8 cellular contexts compared by ENCODE assay signal in the genomic region with DNA sequence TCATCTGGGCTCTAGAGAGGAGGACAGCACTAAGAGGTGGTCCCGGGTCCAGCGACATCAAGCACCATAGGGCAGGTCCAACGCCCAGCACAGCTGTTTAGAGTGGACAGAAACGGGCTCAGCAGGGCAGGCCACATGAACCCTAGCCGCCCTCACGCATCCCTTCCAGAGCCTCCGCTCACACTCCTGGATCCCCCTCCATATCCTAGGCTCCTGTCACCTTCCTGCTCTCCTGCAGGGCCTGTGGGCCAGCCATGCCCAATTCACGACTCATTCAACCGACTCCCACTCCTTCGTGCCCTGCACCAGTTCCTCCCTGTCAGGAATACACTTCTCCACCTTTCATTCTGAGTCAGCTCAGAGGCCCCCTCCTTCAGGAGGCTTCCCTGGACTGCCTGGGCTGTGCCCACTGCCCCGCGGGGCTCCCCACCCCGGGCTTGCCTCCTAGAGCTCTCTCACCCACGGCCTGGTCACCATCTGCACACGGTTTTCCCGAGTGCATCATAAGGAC.
DNase-seq lines count a peak whose midpoint lies in the region; ATAC-seq, FAIRE-seq and TF ChIP-seq lines count a peak whose summit lies in the region.

No MANE protein-coding gene starts in this region.

- no peak for FAIRE-seq in GM12891 (lab: Jason Lieb, UNC)

- peak overlapping the region; percentile 18 for H3K27ac Mint-ChIP-seq in activated CD4-positive, alpha-beta T cell treated with anti-CD3 and anti-CD28 coated beads, Interleukin-2, amount 10 ng/mL, durations not matched to agents 24 days and 14 days
- H3K27ac Mint-ChIP-seq in T-helper 17 cell = peak overlapping the region; percentile 75

- intact Hi-C loops in activated CD4-positive, alpha-beta T cell treated with anti-CD3 and anti-CD28 coated beads, Interleukin-2, amount 10 ng/mL, durations not matched to agents 24 days and 14 days (cut with micrococcal nuclease) = loop anchor here (1.0 kb wide), 2 partner anchors 356 to 423 kb away; no protein-coding TSS in a partner anchor

- ATAC-seq in T-helper 17 cell = no peak
- no peak for ATAC-seq in HG03280 (IDR thresholded peaks at IDR 0.05; ENCODE audit: unreplicated experiment)

- H3K4me3 Mint-ChIP-seq in activated CD4-positive, alpha-beta T cell treated with anti-CD3 and anti-CD28 coated beads, Interleukin-2, amount 10 ng/mL, durations not matched to agents 24 days and 14 days = peak overlapping the region; percentile 79
- H3K4me3 Mint-ChIP-seq in T-helper 17 cell = peak overlapping the region; percentile 83

- H3K9me3 Mint-ChIP-seq in activated CD4-positive, alpha-beta T cell treated with anti-CD3 and anti-CD28 coated beads, Interleukin-2, amount 10 ng/mL, durations not matched to agents 24 days and 14 days = peaks cover 3% of the 10 kb centered on the region

- peaks cover 11% of the 10 kb centered on the region for H3K27me3 Mint-ChIP-seq in activated CD4-positive, alpha-beta T cell treated with anti-CD3 and anti-CD28 coated beads, Interleukin-2, amount 10 ng/mL, durations not matched to agents 24 days and 14 days
- peaks cover 20% of the 10 kb centered on the region for H3K27me3 Mint-ChIP-seq in T-helper 17 cell

- H3K9me3 ChIP-seq in T-helper 17 cell (ENCODE audit: control insufficient read depth, low read length, poor library complexity, severe bottlenecking) (no peaks in the 10 kb centered on the region), stomach smooth muscle (ENCODE audit: control insufficient read depth in 2 of 2, low read length in 2 of 2) (no peaks in the 10 kb centered on the region)

- no peaks in the 10 kb centered on the region for H3K36me3 ChIP-seq in stomach smooth muscle (ENCODE audit: control insufficient read depth in 2 of 2, insufficient read depth in 2 of 2, low read length in 2 of 2)

- H3K4me1 ChIP-seq in stomach smooth muscle (ENCODE audit: control insufficient read depth, insufficient read depth, low read length) = peaks cover 19% of the 10 kb centered on the region

- TF ChIP-seq POLR2A in GM12891 (IDR thresholded peaks at IDR 0.05; ENCODE audit: low read depth, low read length) = no peak

- no peaks in the 10 kb centered on the region for H3K36me3 Mint-ChIP-seq in activated CD4-positive, alpha-beta T cell treated with anti-CD3 and anti-CD28 coated beads, Interleukin-2, amount 10 ng/mL, durations not matched to agents 24 days and 14 days (ENCODE audit: low read depth)
- H3K36me3 Mint-ChIP-seq in T-helper 17 cell (ENCODE audit: low read depth) = no peaks in the 10 kb centered on the region

- H3K4me1 Mint-ChIP-seq in activated CD4-positive, alpha-beta T cell treated with anti-CD3 and anti-CD28 coated beads, Interleukin-2, amount 10 ng/mL, durations not matched to agents 24 days and 14 days = peaks cover 9% of the 10 kb centered on the region
- peaks cover 12% of the 10 kb centered on the region for H3K4me1 Mint-ChIP-seq in T-helper 17 cell

- H3K27ac ChIP-seq in stomach smooth muscle (ENCODE audit: low read length) = no peak overlapping the region

- no peaks in the 10 kb centered on the region for H3K27me3 ChIP-seq in stomach smooth muscle (ENCODE audit: control insufficient read depth in 1 of 2, insufficient read depth in 2 of 2, low read length in 2 of 2)

- H3K4me3 ChIP-seq in foreskin fibroblast (ENCODE audit: low read depth in 1 of 2, low read length in 2 of 2) = peak overlapping the region; percentile 41 to 43
- H3K4me3 ChIP-seq in stomach smooth muscle (ENCODE audit: low read length in 2 of 2) = peak overlapping the region; percentile 58 to 70

- no peak for DNase-seq in activated CD4-positive, alpha-beta T cell treated with anti-CD3 and anti-CD28 coated beads, Interleukin-2, amount 10 ng/mL, durations not matched to agents 24 days and 14 days
- DNase-seq in activated CD4-positive, alpha-beta T cell treated with anti-CD3 and anti-CD28 coated beads for 1 hour = no peak
- DNase-seq in T-helper 17 cell (no peak), foreskin fibroblast (peak; percentile 26 to 54), cerebellar nuclear complex (lab: John Stamatoyannopoulos, UW) (no peak), GM12891 (ENCODE audit: insufficient read length, low spot score) (no peak)

- H3K9ac ChIP-seq in stomach smooth muscle (ENCODE audit: low read length in 2 of 2) = no peak overlapping the region

- no peak for TF ChIP-seq CTCF in foreskin fibroblast (IDR thresholded peaks at IDR 0.05; ENCODE audit: low read depth, low read length)

TF ChIP-seq in GM12891, 5 proteins besides CTCF, POLR2A, EP300 and RAD21:
- TF ChIP-seq POU2F2 (IDR thresholded peaks at IDR 0.05; ENCODE audit: low read depth, low read length) (no peak), SPI1 (IDR thresholded peaks at IDR 0.05; ENCODE audit: low read depth, low read length) (no peak), POLR2AphosphoS5 (IDR thresholded peaks at IDR 0.05; ENCODE audit: low read depth, low read length) (no peak), TAF1 (IDR thresholded peaks at IDR 0.05; ENCODE audit: low read depth, low read length) (no peak), PAX5 (IDR thresholded peaks at IDR 0.05; ENCODE audit: insufficient read depth, low read length, severe bottlenecking) (no peak)

Comparison
In these comparisons a context has a peak if more than half of its experiments do, and no peak if none do; other contexts are left out.
1. DNase-seq: peak in foreskin fibroblast (2 of 2); none in activated CD4-positive, alpha-beta T cell treated with anti-CD3 and anti-CD28 coated beads, Interleukin-2, amount 10 ng/mL, durations not matched to agents 24 days and 14 days (single experiment), activated CD4-positive, alpha-beta T cell treated with anti-CD3 and anti-CD28 coated beads for 1 hour (single experiment), T-helper 17 cell (0 of 3), cerebellar nuclear complex (0 of 2) and GM12891 (single experiment).